17 cellular contexts compared by ENCODE assay signal in the genomic region with DNA sequence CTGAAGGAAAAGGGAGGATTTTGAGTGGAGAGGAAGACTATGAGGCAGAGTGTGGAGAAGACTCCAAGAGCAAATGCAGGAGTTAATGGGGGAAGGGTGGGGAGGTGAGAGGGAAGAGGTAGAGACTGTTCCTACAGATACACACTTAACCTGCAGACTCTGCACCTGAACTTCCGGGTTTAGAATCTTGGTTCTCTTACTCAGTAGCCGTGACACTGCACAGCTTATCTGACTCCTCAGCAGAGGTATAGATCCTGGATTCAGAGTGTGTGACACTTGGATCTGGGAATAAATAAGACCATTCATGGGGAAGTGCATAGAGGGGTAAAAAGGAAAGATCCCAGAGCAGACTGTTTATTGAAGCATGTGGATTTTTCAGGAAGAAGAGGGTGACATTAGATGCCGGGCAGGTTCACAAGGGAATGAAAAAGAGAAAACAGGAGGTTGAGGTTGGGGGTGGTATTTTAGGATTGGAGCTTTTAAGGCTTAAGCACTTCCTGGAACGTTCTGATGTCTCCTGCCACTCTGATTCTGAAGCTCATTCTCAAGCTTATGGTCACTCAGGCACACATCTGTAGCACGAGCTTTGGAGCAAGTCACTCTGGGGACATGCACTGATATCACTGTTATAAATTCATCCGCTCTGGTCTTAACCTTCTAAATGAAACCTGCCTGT. TPM values are rescaled to one million over a fixed set of nuclear protein-coding genes. Genes with fewer than 3 reads are reported as not detected.
DNase-seq lines count a peak whose midpoint lies in the region; ATAC-seq and TF ChIP-seq lines count a peak whose summit lies in the region.
"Had no signal": no experiment of that assay in that cellular context is flagged by ENCODE, and none has a peak within 500 bp of the region (broad histone marks: within the 10 kb centered on the region; RNA-seq: fewer than 3 reads in every experiment).

No MANE protein-coding gene starts in this region.

- peaks cover 0 to 2% (median 0%) of the 10 kb centered on the region in 8 donors for H3K9me3 Mint-ChIP-seq in CD4-positive, alpha-beta memory T cell
- no peaks in the 10 kb centered on the region for H3K9me3 Mint-ChIP-seq in endodermal cell

- H3K27me3 ChIP-seq in BLaER1 (no peaks in the 10 kb centered on the region), PC-3 (ENCODE audit: low read length) (no peaks in the 10 kb centered on the region), endodermal cell (ENCODE audit: control insufficient read depth, insufficient read depth, low read length, poor library complexity, severe bottlenecking) (no peaks in the 10 kb centered on the region)
- H3K27me3 ChIP-seq in CD4-positive, alpha-beta memory T cell (ENCODE audit: insufficient read depth, low read length): no peaks in the 10 kb centered on the region
- H3K27me3 ChIP-seq: foreskin keratinocyte, Peyer's patch, right atrium auricular region, tibial artery had no signal

- 80 to 89% methylated on average over 6 of the region's 6 CpGs for WGBS in endodermal cell (ENCODE audit: insufficient coverage in 1 of 2, insufficient read length in 1 of 2), 2 experiments

- peak; percentile 27; the same call in 1 of the 2 replicates for ATAC-seq in PC-3
- ATAC-seq in HG03378 (IDR thresholded peaks at IDR 0.05; ENCODE audit: unreplicated experiment): no peak
- ATAC-seq: foreskin keratinocyte had no signal

- H2AFZ ChIP-seq in PC-3 (ENCODE audit: low read length): no peak overlapping the region

- H3K9ac ChIP-seq in BLaER1 (no peak overlapping the region), PC-3 (ENCODE audit: low read length) (no peak overlapping the region), endodermal cell (ENCODE audit: extremely low read depth, low read length, poor library complexity, severe bottlenecking) (no peak overlapping the region)

- peak overlapping the region in 1 of 8 donors; percentile 59 for H3K4me3 Mint-ChIP-seq in CD4-positive, alpha-beta memory T cell
- no peak overlapping the region for H3K4me3 Mint-ChIP-seq in endodermal cell

- intact Hi-C loops in CD4-positive, alpha-beta memory T cell (cut with micrococcal nuclease): no loop called here
- intact Hi-C loops in PC-3 (cut with micrococcal nuclease): no loop called here

- POLR2A ChIA-PET in CD4-positive, alpha-beta memory T cell (lab: Charles Lee; ENCODE audit: partially characterized antibody): interaction anchor here (0.9 to 2.1 kb wide), 10 partner anchors 10 to 155 kb away, joined by 3 to 10 read pairs (median 4); a partner anchor contains a TSS
- POLR2A ChIA-PET in PC-3 (lab: Charles Lee; ENCODE audit: unreplicated experiment): no interaction called here

- H4K20me1 ChIP-seq in BLaER1 (peaks cover 6% of the 10 kb centered on the region; the same call in 1 of the 2 replicates), PC-3 (ENCODE audit: low read length) (no peaks in the 10 kb centered on the region)

- no peaks in the 10 kb centered on the region for H3K79me2 ChIP-seq in PC-3 (ENCODE audit: low read length)

- peaks cover 36 to 61% (median 49%) of the 10 kb centered on the region in 4 donors for H3K4me1 Mint-ChIP-seq in CD4-positive, alpha-beta memory T cell
- H3K4me1 Mint-ChIP-seq in endodermal cell: peaks cover 21% of the 10 kb centered on the region

- H3K9me2 ChIP-seq in PC-3 (replicated peaks; ENCODE audit: low read length): no peaks in the 10 kb centered on the region; the same call in 1 of the 2 replicates

- peaks cover 29 to 32% of the 10 kb centered on the region in 2 donors for H3K36me3 Mint-ChIP-seq in CD4-positive, alpha-beta memory T cell
- peaks cover 32% of the 10 kb centered on the region for H3K36me3 Mint-ChIP-seq in endodermal cell (ENCODE audit: low read depth)

- CTCF ChIA-PET in CD4-positive, alpha-beta memory T cell (lab: Charles Lee; ENCODE audit: partially characterized antibody): interaction anchor here (0.6 to 2.3 kb wide), 7 partner anchors 8 to 155 kb away, joined by 3 to 9 read pairs (median 4); no protein-coding TSS in a partner anchor
- CTCF ChIA-PET in PC-3 (lab: Charles Lee): no interaction called here

- no peak overlapping the region for H3K4me3 ChIP-seq in BLaER1
- H3K4me3 ChIP-seq in CD4-positive, alpha-beta memory T cell (ENCODE audit: low read length in 2 of 2): no peak overlapping the region
- H3K4me3 ChIP-seq in PC-3 (ENCODE audit: low read length): no peak overlapping the region
- no peak overlapping the region for H3K4me3 ChIP-seq in endodermal cell (ENCODE audit: low read length)
- H3K4me3 ChIP-seq: cardiac muscle cell, Peyer's patch, right atrium auricular region, tibial artery had no signal

- TF ChIP-seq CTCF in PC-3 (conservative IDR thresholded peaks at IDR 0.05; ENCODE audit: low read depth, low read length) (no peak), endodermal cell (conservative IDR thresholded peaks at IDR 0.05) (no peak)

- no peaks in the 10 kb centered on the region for H3F3A ChIP-seq in PC-3 (ENCODE audit: low read length, unreplicated experiment)

- H3K4me1 ChIP-seq in BLaER1: peaks cover 64% of the 10 kb centered on the region
- H3K4me1 ChIP-seq in CD4-positive, alpha-beta memory T cell (ENCODE audit: insufficient read depth, low read length): peaks cover 51% of the 10 kb centered on the region
- H3K4me1 ChIP-seq in PC-3 (ENCODE audit: insufficient read depth, low read length): peaks cover 8% of the 10 kb centered on the region; the same call in 1 of the 2 replicates
- H3K4me1 ChIP-seq in endodermal cell (ENCODE audit: control insufficient read depth, insufficient read depth, low read length): no peaks in the 10 kb centered on the region
- H3K4me1 ChIP-seq: foreskin keratinocyte, tibial artery had no signal

- H3K4me2 ChIP-seq in BLaER1 (peak overlapping the region; percentile 32), PC-3 (ENCODE audit: low read length) (no peak overlapping the region)

- peaks cover 23% of the 10 kb centered on the region for H3K36me3 ChIP-seq in BLaER1
- H3K36me3 ChIP-seq in CD4-positive, alpha-beta memory T cell (ENCODE audit: insufficient read depth, low read length): peaks cover 15% of the 10 kb centered on the region
- no peaks in the 10 kb centered on the region; the same call in 1 of the 2 replicates for H3K36me3 ChIP-seq in PC-3 (ENCODE audit: low read depth, low read length)
- peaks cover 29% of the 10 kb centered on the region for H3K36me3 ChIP-seq in endodermal cell (ENCODE audit: control insufficient read depth, insufficient read depth, low read length)
- H3K36me3 ChIP-seq: cardiac muscle cell, right atrium auricular region had no signal

- H3K9me3 ChIP-seq in BLaER1 (no peaks in the 10 kb centered on the region), PC-3 (ENCODE audit: low read length) (no peaks in the 10 kb centered on the region), endodermal cell (ENCODE audit: control insufficient read depth, low read length) (no peaks in the 10 kb centered on the region)
- H3K9me3 ChIP-seq in CD4-positive, alpha-beta memory T cell (ENCODE audit: control insufficient read depth in 1 of 2, low read length in 2 of 2): no peaks in the 10 kb centered on the region
- H3K9me3 ChIP-seq: Peyer's patch, right atrium auricular region, tibial artery had no signal

- no TSS peak for BruUV-seq in PC-3 (replicated peaks; lab: Mats Ljungman, UMichigan)

- H3K27ac ChIP-seq in BLaER1 (no peak overlapping the region), PC-3 (ENCODE audit: low read length) (no peak overlapping the region), endodermal cell (ENCODE audit: low read depth, low read length) (no peak overlapping the region)
- no peak overlapping the region for H3K27ac ChIP-seq in CD4-positive, alpha-beta memory T cell (ENCODE audit: low read depth, low read length)
- H3K27ac ChIP-seq: C4-2B, cardiac muscle cell, foreskin keratinocyte, Peyer's patch, right atrium auricular region, tibial artery had no signal

- no peak for DNase-seq in CD4-positive, alpha-beta memory T cell
- DNase-seq in PC-3 (no peak), endodermal cell (no peak), NOMO-1 (lab: John Stamatoyannopoulos, UW; ENCODE audit: unreplicated experiment in 2 of 2) (no peak), NCI-H774 (lab: John Stamatoyannopoulos, UW) (no peak)
- DNase-seq: foreskin keratinocyte; GDM1; NCI-H1048; Peyer's patch; stimulated activated CD4-positive, alpha-beta T cell treated with anti-CD3 and anti-CD28 coated beads, Interleukin-1b, Interleukin-23, amount 100 ng/mL, for 48 hours; tibial artery had no signal

- peak overlapping the region; percentile 19 to 91 (median 73) for H3K27ac Mint-ChIP-seq in CD4-positive, alpha-beta memory T cell
- H3K27ac Mint-ChIP-seq in endodermal cell: peak overlapping the region; percentile 17

- no peaks in the 10 kb centered on the region for H3K27me3 Mint-ChIP-seq in CD4-positive, alpha-beta memory T cell
- H3K27me3 Mint-ChIP-seq in endodermal cell (ENCODE audit: insufficient read depth): no peaks in the 10 kb centered on the region

RNA-seq across cellular contexts. Expression of a gene that starts 5.7 kb away (rescaled TPM):
- 1 to 10 TPM; 3.8 to 4.6 TPM for total RNA-seq in CD4-positive, alpha-beta memory T cell
- polyA plus RNA-seq in CD4-positive, alpha-beta memory T cell: under 1 TPM in 1 of 2 donors, not detected in 1; 0.37 TPM
- total RNA-seq in PC-3 (2014; rRNA removed): 8.2 and 8.7 TPM in 2 replicates
- 10 to 100 TPM in 1 of 2 donors, 1 to 10 TPM in 1; 9.7 to 10.9 TPM for total RNA-seq in endodermal cell
- 8.2 TPM for polyA plus RNA-seq in endodermal cell (2013, experiment 1 of 2)
- polyA plus RNA-seq in endodermal cell (2013, experiment 2 of 2): 8.4 TPM
- polyA plus RNA-seq: neural cell had no signal
